In genomic region chr15:66275352-66275751, GRCh38 we compare ENCODE assay signal across 35 cellular contexts. TPM values are rescaled to one million over a fixed set of nuclear protein-coding genes. Genes with fewer than 3 reads are reported as not detected.
DNase-seq lines count a peak whose midpoint lies in the region; ATAC-seq, FAIRE-seq and TF ChIP-seq lines count a peak whose summit lies in the region.
"Had no signal": no experiment of that assay in that cellular context is flagged by ENCODE, and none has a peak within 500 bp of the region (broad histone marks: within the 10 kb centered on the region; RNA-seq: fewer than 3 reads in every experiment).

No MANE protein-coding gene starts in this region.

- H3K4me1 ChIP-seq in HepG2 (ENCODE audit: insufficient read depth, low read length), result no peaks in the 10 kb centered on the region
- no peaks in the 10 kb centered on the region for H3K4me1 ChIP-seq in right lobe of liver
- 0 out of 2 replicates have a peak, but pooled peaks cover 4% of the 10 kb centered on the region for H3K4me1 ChIP-seq in GM23338 (ENCODE audit: insufficient read depth)
- no peaks in the 10 kb centered on the region for H3K4me1 ChIP-seq in HEK293 (ENCODE audit: control insufficient read depth, insufficient read depth, low read length)
- H3K4me1 ChIP-seq in mucosa of descending colon (ENCODE audit: low read depth), result no peaks in the 10 kb centered on the region
- H3K4me1 ChIP-seq: A549, BE2C, Caco-2 had no signal

- H3K4me1 Mint-ChIP-seq in GM23338, result peaks cover 2% of the 10 kb centered on the region; the same call in 1 of the 3 replicates
- H3K4me1 Mint-ChIP-seq: CD4-positive, CD25-positive, alpha-beta regulatory T cell; CD8-positive, alpha-beta memory T cell had no signal

- H3K9ac ChIP-seq in HepG2 (ENCODE audit: insufficient read depth, low read depth, low read length), result no peak overlapping the region
- H3K9ac ChIP-seq: BLaER1; BLaER1 treated with 17β-estradiol and CSF1 and Interleukin-3, amounts not matched to agents 10 nM and 100 nM had no signal

- H3K36me3 ChIP-seq in HepG2 (replicated peaks in 1 of 2; ENCODE audit: control insufficient read depth in 1 of 2, insufficient read depth in 2 of 2, low read length in 2 of 2) (no peaks in the 10 kb centered on the region), right lobe of liver (no peaks in the 10 kb centered on the region), GM23338 (ENCODE audit: insufficient read depth) (no peaks in the 10 kb centered on the region), HEK293 (ENCODE audit: control insufficient read depth in 2 of 2, insufficient read depth in 1 of 2, low read length in 2 of 2) (no peaks in the 10 kb centered on the region), mucosa of descending colon (ENCODE audit: low read depth) (no peaks in the 10 kb centered on the region)
- H3K36me3 ChIP-seq: BE2C; BLaER1; BLaER1 treated with 17β-estradiol and CSF1 and Interleukin-3, amounts not matched to agents 10 nM and 100 nM had no signal

- H3K4me2 ChIP-seq in HepG2 (ENCODE audit: low read depth, low read length) (no peak overlapping the region), GM23338 (no peak overlapping the region)
- H3K4me2 ChIP-seq: A549; BLaER1; BLaER1 treated with 17β-estradiol and CSF1 and Interleukin-3, amounts not matched to agents 10 nM and 100 nM had no signal

- ATAC-seq in HepG2, result no peak
- ATAC-seq in right lobe of liver, result no peak
- no peak for ATAC-seq in GM23338
- ATAC-seq in mucosa of descending colon, result no peak
- ATAC-seq: A549; CD8-positive, alpha-beta T cell had no signal

- H2AFZ ChIP-seq in HepG2 (ENCODE audit: low read length), result no peak overlapping the region
- H2AFZ ChIP-seq in GM23338, result no peak overlapping the region

- POLR2A ChIA-PET in HepG2 (lab: Yijun Ruan, JAX), result no interaction called here
- POLR2A ChIA-PET in HEK293 (lab: Yijun Ruan, JAX), result no interaction called here

- H3K36me3 Mint-ChIP-seq in GM23338 (ENCODE audit: low read depth), result no peaks in the 10 kb centered on the region
- H3K36me3 Mint-ChIP-seq: CD14-positive monocyte; CD4-positive, alpha-beta memory T cell; CD4-positive, CD25-positive, alpha-beta regulatory T cell; CD8-positive, alpha-beta memory T cell; CD8-positive, alpha-beta T cell had no signal

- CTCF ChIA-PET in HepG2 (lab: Yijun Ruan, JAX; ENCODE audit: low intra/inter-chr PET ratio, low total read pairs), result no interaction called here
- CTCF ChIA-PET in HEK293 (lab: Yijun Ruan, JAX), result interaction anchor here (0.6 kb wide), 1 partner anchor 179 kb away, joined by 3 read pairs; no protein-coding TSS in a partner anchor

- H3K4me3 ChIP-seq in HepG2 (replicated peaks in 1 of 3; ENCODE audit: insufficient read depth in 1 of 3, low read depth in 2 of 3, low read length in 3 of 3) (no peak overlapping the region), right lobe of liver (no peak overlapping the region), GM23338 (no peak overlapping the region), HEK293 (ENCODE audit: low read depth, low read length) (no peak overlapping the region), mucosa of descending colon (no peak overlapping the region)
- H3K4me3 ChIP-seq: A549; BLaER1; BLaER1 treated with 17β-estradiol and CSF1 and Interleukin-3, amounts not matched to agents 10 nM and 100 nM had no signal

- no peak overlapping the region for H3K27ac Mint-ChIP-seq in GM23338
- H3K27ac Mint-ChIP-seq: B cell; CD14-positive monocyte; CD4-positive, alpha-beta memory T cell; CD4-positive, alpha-beta T cell; CD4-positive, CD25-positive, alpha-beta regulatory T cell; CD8-positive, alpha-beta T cell had no signal

- no TSS peak for BruUV-seq in HepG2 (replicated peaks; lab: Mats Ljungman, UMichigan)

- H3K27me3 ChIP-seq in HepG2 (ENCODE audit: control insufficient read depth in 1 of 2, insufficient read depth in 2 of 2, low read length in 2 of 2), result peaks cover 0 to 15% of the 10 kb centered on the region in 2 experiments; a peak in 3 of 5 replicates
- H3K27me3 ChIP-seq in right lobe of liver, result no peaks in the 10 kb centered on the region
- no peaks in the 10 kb centered on the region for H3K27me3 ChIP-seq in GM23338 (ENCODE audit: insufficient read depth)
- H3K27me3 ChIP-seq: BE2C; BLaER1; BLaER1 treated with 17β-estradiol and CSF1 and Interleukin-3, amounts not matched to agents 10 nM and 100 nM had no signal

- peaks cover 3% of the 10 kb centered on the region; the same call in 2 of the 3 replicates for H3K9me3 Mint-ChIP-seq in GM23338
- H3K9me3 Mint-ChIP-seq: CD4-positive, alpha-beta memory T cell; CD4-positive, alpha-beta T cell; CD8-positive, alpha-beta T cell had no signal

- in situ Hi-C loops in HepG2 (cut with HindIII; ENCODE audit: extremely low pct_ligation_motif_present, low pct_unique_long_range_greater_than_20kb), result no loop called here

- TF ChIP-seq CTCF in HepG2 (CRISPR knock-in tag; IDR thresholded peaks at IDR 0.05) (no peak), right lobe of liver (IDR thresholded peaks at IDR 0.05) (no peak), GM23338 (conservative IDR thresholded peaks at IDR 0.05; ENCODE audit: low read depth in 2 of 2) (no peak), HEK293 (tag by site-specific recombination; IDR thresholded peaks at IDR 0.05) (no peak), mucosa of descending colon (IDR thresholded peaks at IDR 0.05) (no peak)

- H3F3A ChIP-seq in GM23338 (replicated peaks; ENCODE audit: low read depth), result no peaks in the 10 kb centered on the region

- peaks cover 6% of the 10 kb centered on the region for H3K27me3 Mint-ChIP-seq in GM23338 (ENCODE audit: insufficient read depth, low read depth, poor library complexity)
- H3K27me3 Mint-ChIP-seq: CD4-positive, alpha-beta T cell had no signal

- H3K27ac ChIP-seq in HepG2 (ENCODE audit: extremely low read length, insufficient read depth, low read length), result no peak overlapping the region
- no peak overlapping the region for H3K27ac ChIP-seq in right lobe of liver
- no peak overlapping the region for H3K27ac ChIP-seq in GM23338 (ENCODE audit: low read depth)
- H3K27ac ChIP-seq in HEK293 (ENCODE audit: extremely low read depth, low read depth, low read length), result no peak overlapping the region
- H3K27ac ChIP-seq: 22Rv1; A549; BLaER1; BLaER1 treated with 17β-estradiol and CSF1 and Interleukin-3, amounts not matched to agents 10 nM and 100 nM; C4-2B had no signal

- no peak overlapping the region for H3K4me3 Mint-ChIP-seq in GM23338
- H3K4me3 Mint-ChIP-seq: B cell; CD14-positive monocyte; CD4-positive, alpha-beta memory T cell; CD4-positive, alpha-beta T cell; CD4-positive, CD25-positive, alpha-beta regulatory T cell; CD8-positive, alpha-beta memory T cell; CD8-positive, alpha-beta T cell had no signal

- no peak for FAIRE-seq in HepG2 (lab: Jason Lieb, UNC)
- FAIRE-seq: A204.1, A549, D721Med had no signal

- H4K20me1 ChIP-seq in HepG2 (ENCODE audit: insufficient read depth, low read length) (no peaks in the 10 kb centered on the region), GM23338 (replicated peaks; ENCODE audit: insufficient read depth) (no peaks in the 10 kb centered on the region)
- H4K20me1 ChIP-seq: BLaER1 had no signal

- H3K79me2 ChIP-seq in HepG2 (ENCODE audit: insufficient read depth, low read length) (no peaks in the 10 kb centered on the region), GM23338 (replicated peaks; ENCODE audit: insufficient read depth) (no peaks in the 10 kb centered on the region)

- DNase-seq in HepG2 (ENCODE audit: low spot score) (no peak), right lobe of liver (no peak), GM23338 (ENCODE audit: low spot score) (no peak), mucosa of descending colon (no peak), C1 segment of cervical spinal cord (lab: John Stamatoyannopoulos, UW) (no peak)
- DNase-seq: 8988T; ACHN; AML-193; BE2C; Caco-2; Calu3; CD4-positive, alpha-beta memory T cell; CD4-positive, alpha-beta T cell; CD4-positive, CD25-positive, alpha-beta regulatory T cell; CD8-positive, alpha-beta memory T cell; CD8-positive, alpha-beta T cell; COR-L47; DMS 273 treated with DMSO at 0.1 percent for 48 hours; DMS153; DMS53; DMS79; DMS79 treated with DMSO at 0.1 percent for 48 hours; DND-41; EL had no signal

- no peak for TF ChIP-seq RAD21 in HepG2 (CRISPR knock-in tag; IDR thresholded peaks at IDR 0.05)

- TF ChIP-seq EP300 in HepG2 (IDR thresholded peaks at IDR 0.05; ENCODE audit: low read depth in 2 of 2, low read length in 2 of 2), result no peak
- TF ChIP-seq EP300 in HepG2 (CRISPR knock-in tag; IDR thresholded peaks at IDR 0.05; ENCODE audit: borderline replicate concordance), result no peak

- no peaks in the 10 kb centered on the region for H3K9me3 ChIP-seq in HepG2 (ENCODE audit: low read length)
- no peaks in the 10 kb centered on the region for H3K9me3 ChIP-seq in right lobe of liver
- H3K9me3 ChIP-seq in HEK293 (ENCODE audit: control insufficient read depth, insufficient read depth, low read depth, low read length), result no peaks in the 10 kb centered on the region
- no peaks in the 10 kb centered on the region for H3K9me3 ChIP-seq in mucosa of descending colon
- H3K9me3 ChIP-seq: BE2C, Caco-2 had no signal

- intact Hi-C loops in HepG2 (cut with micrococcal nuclease; ENCODE audit: unreplicated experiment) (no loop called here), right lobe of liver (cut with DNase I) (no loop called here), mucosa of descending colon (cut with DNase I, micrococcal nuclease) (no loop called here)

- H3K9me2 ChIP-seq in GM23338 (ENCODE audit: insufficient read depth), result peaks cover 3% of the 10 kb centered on the region; the same call in 1 of the 2 replicates

- TF ChIP-seq POLR2A in HepG2 (IDR thresholded peaks at IDR 0.05; ENCODE audit: insufficient read depth in 1 of 2, low read depth in 2 of 2, low read length in 2 of 2) (no peak), right lobe of liver (IDR thresholded peaks at IDR 0.05) (no peak)

RNA-seq across cellular contexts. Expression of gene DIS3L, which starts 18.0 kb away (rescaled TPM):
- total RNA-seq in HepG2 (2016; rRNA removed; fragmentation: Illumina TruSeq; extraction: Trizol), result 50.5 and 65.4 TPM in 2 replicates
- 19.3 and 20.2 TPM in 2 replicates for total RNA-seq in HepG2 (2016; cell fraction: cytosol; rRNA removed; fragmentation: Illumina TruSeq; extraction: Trizol; ENCODE audit: low read depth)
- 45.6 and 62.8 TPM in 2 replicates for total RNA-seq in HepG2 (2016; cell fraction: insoluble cytoplasmic fraction; rRNA removed; fragmentation: Illumina TruSeq; extraction: Trizol)
- 39.5 and 41.7 TPM in 2 replicates for total RNA-seq in HepG2 (2016; cell fraction: membrane; rRNA removed; fragmentation: Illumina TruSeq; extraction: Trizol)
- 43.0 and 51.0 TPM in 2 replicates for total RNA-seq in HepG2 (2016; cell fraction: nucleus; rRNA removed; fragmentation: Illumina TruSeq; extraction: Trizol)
- 14.9 and 21.0 TPM in 2 replicates for polyA plus RNA-seq in HepG2 (2011; rRNA removed)
- polyA plus RNA-seq in HepG2 (2011; cell fraction: cytosol; rRNA removed), result 9.7 and 13.6 TPM in 2 replicates
- polyA plus RNA-seq in HepG2 (2011; cell fraction: nucleus; rRNA removed), result 9.5 and 9.6 TPM in 2 replicates
- polyA plus RNA-seq in HepG2 (2012), result 19.6 and 25.0 TPM in 2 replicates
- polyA plus RNA-seq in HepG2 (2016; cell fraction: cytosol; fragmentation: Illumina TruSeq; extraction: Trizol; ENCODE audit: low read depth), result 8.4 and 9.3 TPM in 2 replicates
- polyA plus RNA-seq in HepG2 (2016; cell fraction: insoluble cytoplasmic fraction; fragmentation: Illumina TruSeq; extraction: Trizol; ENCODE audit: low read depth), result 44.0 and 47.2 TPM in 2 replicates
- 18.8 and 20.8 TPM in 2 replicates for polyA plus RNA-seq in HepG2 (2016; cell fraction: membrane; fragmentation: Illumina TruSeq; extraction: Trizol; ENCODE audit: low read depth)
- 66.1 and 70.2 TPM in 2 replicates for polyA plus RNA-seq in HepG2 (2016; cell fraction: nucleus; fragmentation: Illumina TruSeq; extraction: Trizol; ENCODE audit: insufficient read depth, low read depth)
- 17.2 and 39.1 TPM in 2 replicates for polyA minus RNA-seq in HepG2 (2011; rRNA and poly(A)+ RNA removed; ENCODE audit: low replicate concordance)
- polyA minus RNA-seq in HepG2 (2011; cell fraction: cytosol; rRNA and poly(A)+ RNA removed), result 16.4 and 19.1 TPM in 2 replicates
- 32.4 and 52.6 TPM in 2 replicates for polyA minus RNA-seq in HepG2 (2011; cell fraction: nucleus; rRNA and poly(A)+ RNA removed)
- 10 to 100 TPM; 16.1 to 32.3 (median 19.6) TPM for total RNA-seq in right lobe of liver
- total RNA-seq in GM23338 (2014; rRNA removed; shearing (Covaris generic)), result 21.8 and 35.7 TPM in 2 replicates
- polyA plus RNA-seq in GM23338 (2016; fragmentation: Nextera tagmentation; extraction: Ambion mirVana), result 7.1 and 8.9 TPM in 2 replicates
- 10 to 100 TPM; 15.5 to 31.9 (median 23.9) TPM for total RNA-seq in mucosa of descending colon

RNA-seq across cellular contexts. Expression of gene MEGF11, which starts 21.8 kb away (rescaled TPM):
- total RNA-seq in HepG2 (2016; rRNA removed; fragmentation: Illumina TruSeq; extraction: Trizol), result not detected in 2 replicates
- not detected in 2 replicates for total RNA-seq in HepG2 (2016; cell fraction: cytosol; rRNA removed; fragmentation: Illumina TruSeq; extraction: Trizol; ENCODE audit: low read depth)
- not detected in 2 replicates for total RNA-seq in HepG2 (2016; cell fraction: insoluble cytoplasmic fraction; rRNA removed; fragmentation: Illumina TruSeq; extraction: Trizol)
- not detected in 2 replicates for total RNA-seq in HepG2 (2016; cell fraction: membrane; rRNA removed; fragmentation: Illumina TruSeq; extraction: Trizol)
- total RNA-seq in HepG2 (2016; cell fraction: nucleus; rRNA removed; fragmentation: Illumina TruSeq; extraction: Trizol), result not detected in 2 replicates
- polyA plus RNA-seq in HepG2 (2011; rRNA removed), result not detected in 2 replicates
- polyA plus RNA-seq in HepG2 (2011; cell fraction: cytosol; rRNA removed), result not detected in 2 replicates
- polyA plus RNA-seq in HepG2 (2011; cell fraction: nucleus; rRNA removed), result 0.50 TPM in 1 of 2 replicates, not detected in the other
- polyA plus RNA-seq in HepG2 (2012), result 0.31 and 0.35 TPM in 2 replicates
- polyA plus RNA-seq in HepG2 (2016; cell fraction: cytosol; fragmentation: Illumina TruSeq; extraction: Trizol; ENCODE audit: low read depth), result not detected in 2 replicates
- not detected in 2 replicates for polyA plus RNA-seq in HepG2 (2016; cell fraction: insoluble cytoplasmic fraction; fragmentation: Illumina TruSeq; extraction: Trizol; ENCODE audit: low read depth)
- polyA plus RNA-seq in HepG2 (2016; cell fraction: membrane; fragmentation: Illumina TruSeq; extraction: Trizol; ENCODE audit: low read depth), result not detected in 2 replicates
- polyA plus RNA-seq in HepG2 (2016; cell fraction: nucleus; fragmentation: Illumina TruSeq; extraction: Trizol; ENCODE audit: insufficient read depth, low read depth), result not detected in 2 replicates
- not detected in 2 replicates for polyA minus RNA-seq in HepG2 (2011; rRNA and poly(A)+ RNA removed; ENCODE audit: low replicate concordance)
- not detected in 2 replicates for polyA minus RNA-seq in HepG2 (2011; cell fraction: cytosol; rRNA and poly(A)+ RNA removed)
- polyA minus RNA-seq in HepG2 (2011; cell fraction: nucleus; rRNA and poly(A)+ RNA removed), result 0.37 and 1.0 TPM in 2 replicates
- total RNA-seq in right lobe of liver, result not detected
- 1.3 and 2.4 TPM in 2 replicates for total RNA-seq in GM23338 (2014; rRNA removed; shearing (Covaris generic))
- 1.1 and 1.9 TPM in 2 replicates for polyA plus RNA-seq in GM23338 (2016; fragmentation: Nextera tagmentation; extraction: Ambion mirVana)
- under 1 TPM; 0.12 to 0.29 (median 0.19) TPM for total RNA-seq in mucosa of descending colon
- total RNA-seq: CD4-positive, alpha-beta memory T cell; CD4-positive, alpha-beta T cell; CD4-positive, CD25-positive, alpha-beta regulatory T cell; CD8-positive, alpha-beta memory T cell; CD8-positive, alpha-beta T cell had no signal
- polyA plus RNA-seq: AG04450; CD14-positive monocyte; CD8-positive, alpha-beta memory T cell had no signal

Comparison
In these comparisons a context has a peak if more than half of its experiments do, and no peak if none do; other contexts are left out.
1. Of the 63 proteins assayed by ChIP-seq in both HepG2 and HEK293: peak only in HepG2: none; only in HEK293: SETDB1; in both: none; in neither: 62.